ENCODE assay signal across 10 cellular contexts in the genomic region with DNA sequence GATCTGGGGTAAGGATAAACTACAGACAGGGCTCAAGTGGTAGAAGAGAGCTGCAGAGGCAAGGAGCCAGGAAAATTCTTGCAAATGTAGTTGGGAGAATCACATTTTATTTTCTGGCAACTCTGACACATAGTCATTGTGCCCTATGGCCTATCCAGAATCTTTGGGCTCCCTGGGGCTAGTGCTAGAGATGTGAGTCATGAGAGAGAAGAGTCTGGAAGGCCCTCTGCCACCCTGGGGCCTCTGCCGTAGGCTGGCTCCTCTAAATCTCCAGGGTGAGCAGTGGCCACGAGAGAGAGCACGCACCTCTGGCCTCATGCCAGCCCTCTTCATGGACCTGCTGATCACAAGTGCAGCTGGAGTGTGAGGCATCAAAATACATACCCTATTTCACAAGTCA.
DNase-seq lines count a peak whose midpoint lies in the region; ATAC-seq and TF ChIP-seq lines count a peak whose summit lies in the region.
"Had no signal": no experiment of that assay in that cellular context is flagged by ENCODE, and none has a peak within 500 bp of the region (broad histone marks: within the 10 kb centered on the region; RNA-seq: fewer than 3 reads in every experiment).

No MANE protein-coding gene starts in this region.

- TF ChIP-seq POLR2A in NB4 (IDR thresholded peaks at IDR 0.05; ENCODE audit: extremely low read depth, insufficient read length): no peak

- H3K36me3 Mint-ChIP-seq in activated T-helper 1 cell treated with anti-CD3 and anti-CD28 coated beads, Interleukin-12 subunit alpha, Interleukin-12 subunit beta, Interleukin-2, Interleukin-4 antibody, amounts not matched to agents 30 ng/mL and 10 ng/mL and 1 ng/mL, durations not matched to agents 14 hours and 24 hours and 36 hours (ENCODE audit: low read depth): no peaks in the 10 kb centered on the region
- H3K36me3 Mint-ChIP-seq: activated naive CD4-positive, alpha-beta T cell treated with anti-CD3 and anti-CD28 coated beads, Interleukin-2, amount 10 ng/mL, durations not matched to agents 7 days and 5 days had no signal

- H3K4me1 Mint-ChIP-seq in activated T-helper 1 cell treated with anti-CD3 and anti-CD28 coated beads, Interleukin-12 subunit alpha, Interleukin-12 subunit beta, Interleukin-2, Interleukin-4 antibody, amounts not matched to agents 30 ng/mL and 10 ng/mL and 1 ng/mL, durations not matched to agents 14 hours and 24 hours and 36 hours (ENCODE audit: low read depth): peaks cover 11% of the 10 kb centered on the region

- H3K4me3 ChIP-seq in AG09309 (ENCODE audit: control insufficient read depth, low read depth, low read length): no peak overlapping the region
- no peak overlapping the region for H3K4me3 ChIP-seq in NB4 (ENCODE audit: low read depth, low read length)
- no peak overlapping the region for H3K4me3 ChIP-seq in left lung
- H3K4me3 ChIP-seq: Peyer's patch had no signal

- H3K4me3 Mint-ChIP-seq in activated T-helper 1 cell treated with anti-CD3 and anti-CD28 coated beads, Interleukin-12 subunit alpha, Interleukin-12 subunit beta, Interleukin-2, Interleukin-4 antibody, amounts not matched to agents 30 ng/mL and 10 ng/mL and 1 ng/mL, durations not matched to agents 14 hours and 24 hours and 36 hours: no peak overlapping the region
- H3K4me3 Mint-ChIP-seq: activated naive CD4-positive, alpha-beta T cell treated with anti-CD3 and anti-CD28 coated beads, Interleukin-2, amount 10 ng/mL, durations not matched to agents 7 days and 5 days had no signal

- no peak overlapping the region for H3K27ac Mint-ChIP-seq in activated T-helper 1 cell treated with anti-CD3 and anti-CD28 coated beads, Interleukin-12 subunit alpha, Interleukin-12 subunit beta, Interleukin-2, Interleukin-4 antibody, amounts not matched to agents 30 ng/mL and 10 ng/mL and 1 ng/mL, durations not matched to agents 14 hours and 24 hours and 36 hours
- H3K27ac Mint-ChIP-seq: activated naive CD4-positive, alpha-beta T cell treated with anti-CD3 and anti-CD28 coated beads, Interleukin-2, amount 10 ng/mL, durations not matched to agents 7 days and 5 days had no signal

- DNase-seq in AG09309 (ENCODE audit: low read depth) (peak; percentile 68), NB4 (ENCODE audit: low read depth) (peak; percentile 22), astrocyte of the hippocampus (ENCODE audit: low read depth, low spot score) (peak; percentile 30), left lung (peak in 1 of 2 donors; percentile 61), cortex of kidney (lab: John Stamatoyannopoulos, UW) (no peak)
- DNase-seq in activated T-helper 1 cell treated with anti-CD3 and anti-CD28 coated beads, Interleukin-12 subunit alpha, Interleukin-12 subunit beta, Interleukin-2, Interleukin-4 antibody, amounts not matched to agents 30 ng/mL and 10 ng/mL and 1 ng/mL, durations not matched to agents 14 hours and 24 hours and 36 hours (ENCODE audit: low spot score): no peak
- DNase-seq: activated naive CD4-positive, alpha-beta T cell treated with anti-CD3 and anti-CD28 coated beads, Interleukin-2, amount 10 ng/mL, durations not matched to agents 7 days and 5 days had no signal

- H3K27me3 Mint-ChIP-seq in activated T-helper 1 cell treated with anti-CD3 and anti-CD28 coated beads, Interleukin-12 subunit alpha, Interleukin-12 subunit beta, Interleukin-2, Interleukin-4 antibody, amounts not matched to agents 30 ng/mL and 10 ng/mL and 1 ng/mL, durations not matched to agents 14 hours and 24 hours and 36 hours (ENCODE audit: insufficient read depth): peaks cover 4% of the 10 kb centered on the region

- TF ChIP-seq CTCF in AG09309 (IDR thresholded peaks at IDR 0.05; ENCODE audit: control insufficient read depth, insufficient read depth, low read depth, low read length, missing control alignments): no peak
- TF ChIP-seq CTCF in NB4 (IDR thresholded peaks at IDR 0.05; ENCODE audit: low read depth, low read length): no peak
- no peak for TF ChIP-seq CTCF in left lung (IDR thresholded peaks at IDR 0.05)

- ATAC-seq in left lung (peak; percentile 87), HG03039 (IDR thresholded peaks at IDR 0.05; ENCODE audit: unreplicated experiment) (no peak), GM21381 (IDR thresholded peaks at IDR 0.05; ENCODE audit: unreplicated experiment) (no peak)

- intact Hi-C loops in left lung (cut with DNase I): no loop called here
- intact Hi-C loops in activated T-helper 1 cell treated with anti-CD3 and anti-CD28 coated beads, Interleukin-12 subunit alpha, Interleukin-12 subunit beta, Interleukin-2, Interleukin-4 antibody, amounts not matched to agents 30 ng/mL and 10 ng/mL and 1 ng/mL, durations not matched to agents 14 hours and 24 hours and 36 hours (cut with micrococcal nuclease): no loop called here

- H3K4me1 ChIP-seq in left lung: peaks cover 0 to 2% of the 10 kb centered on the region in 2 donors
- H3K4me1 ChIP-seq: Peyer's patch had no signal

- H3K9me3 ChIP-seq in left lung: no peaks in the 10 kb centered on the region
- H3K9me3 ChIP-seq: Peyer's patch had no signal

- H3K27me3 ChIP-seq in left lung: no peaks in the 10 kb centered on the region
- H3K27me3 ChIP-seq: Peyer's patch had no signal

- H3K36me3 ChIP-seq in left lung: no peaks in the 10 kb centered on the region
- H3K36me3 ChIP-seq: Peyer's patch had no signal

- no peak overlapping the region for H3K27ac ChIP-seq in left lung
- H3K27ac ChIP-seq: Peyer's patch had no signal

- H3K9me3 Mint-ChIP-seq in activated T-helper 1 cell treated with anti-CD3 and anti-CD28 coated beads, Interleukin-12 subunit alpha, Interleukin-12 subunit beta, Interleukin-2, Interleukin-4 antibody, amounts not matched to agents 30 ng/mL and 10 ng/mL and 1 ng/mL, durations not matched to agents 14 hours and 24 hours and 36 hours: no peaks in the 10 kb centered on the region
- H3K9me3 Mint-ChIP-seq: activated naive CD4-positive, alpha-beta T cell treated with anti-CD3 and anti-CD28 coated beads, Interleukin-2, amount 10 ng/mL, durations not matched to agents 7 days and 5 days had no signal

Comparison
In these comparisons a context has a peak if more than half of its experiments do, and no peak if none do; other contexts are left out.
1. DNase-seq: peak in AG09309 (single experiment), NB4 (single experiment) and astrocyte of the hippocampus (single experiment); none in cortex of kidney (single experiment) and activated T-helper 1 cell treated with anti-CD3 and anti-CD28 coated beads, Interleukin-12 subunit alpha, Interleukin-12 subunit beta, Interleukin-2, Interleukin-4 antibody, amounts not matched to agents 30 ng/mL and 10 ng/mL and 1 ng/mL, durations not matched to agents 14 hours and 24 hours and 36 hours (single experiment).